Comparison of ENCODE assay signal across 11 cellular contexts in the genomic region with DNA sequence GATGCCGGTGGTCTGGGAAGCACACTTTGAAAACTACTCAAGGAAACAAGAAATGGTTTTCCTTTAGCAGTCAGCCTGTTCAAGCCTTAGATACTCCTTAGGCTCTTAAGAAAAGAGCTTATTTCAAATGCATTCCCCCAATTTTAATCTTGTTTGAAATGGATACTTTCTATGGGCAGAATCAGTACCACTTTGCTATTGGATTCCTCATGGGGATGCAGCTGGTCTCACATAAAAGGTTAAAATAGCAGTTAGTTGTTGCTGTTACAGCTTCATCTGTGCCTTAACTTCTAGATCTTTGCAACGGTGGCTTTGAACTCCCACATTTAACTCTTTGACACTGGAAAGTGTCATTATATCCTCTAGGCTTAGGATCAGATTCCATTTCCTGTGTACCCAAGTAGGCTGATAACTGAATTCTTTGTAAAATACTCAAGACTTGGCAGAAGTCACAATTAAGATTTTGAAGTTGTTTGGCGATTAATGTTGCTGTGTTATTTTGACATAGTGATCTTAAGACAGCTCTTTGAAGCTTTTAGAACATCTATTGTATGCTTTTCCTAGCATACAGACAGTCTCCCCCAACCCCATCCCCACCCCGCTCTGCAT. TPM values are rescaled to one million over a fixed set of nuclear protein-coding genes. Genes with fewer than 3 reads are reported as not detected.
DNase-seq lines count a peak whose midpoint lies in the region; ATAC-seq, FAIRE-seq and TF ChIP-seq lines count a peak whose summit lies in the region.
"Had no signal": no experiment of that assay in that cellular context is flagged by ENCODE, and none has a peak within 500 bp of the region (broad histone marks: within the 10 kb centered on the region; RNA-seq: fewer than 3 reads in every experiment).

No MANE protein-coding gene starts in this region.

- peaks cover 39% of the 10 kb centered on the region for H3K4me1 Mint-ChIP-seq in neural progenitor cell

- no peak for TF ChIP-seq CTCF in AG04450 (IDR thresholded peaks at IDR 0.05; ENCODE audit: low read depth, low read length)
- no peak for TF ChIP-seq CTCF in RWPE2 (IDR thresholded peaks at IDR 0.05; ENCODE audit: poor library complexity, severe bottlenecking)
- no peak for TF ChIP-seq CTCF in fibroblast of the aortic adventitia (IDR thresholded peaks at IDR 0.05; ENCODE audit: insufficient read depth, low read length)
- no peak for TF ChIP-seq CTCF in neural progenitor cell (IDR thresholded peaks at IDR 0.05)
- no peak for TF ChIP-seq CTCF in GM13976 (IDR thresholded peaks at IDR 0.05; ENCODE audit: borderline replicate concordance, control extremely low read depth, extremely low read depth, insufficient read depth, missing control alignments)

- DNase-seq in AG04450 (ENCODE audit: low read depth, low spot score) (no peak), RWPE2 (ENCODE audit: low spot score) (no peak), fibroblast of the aortic adventitia (ENCODE audit: low read depth) (peak; percentile 41), neural progenitor cell (ENCODE audit: low spot score) (no peak), frontal cortex (ENCODE audit: low spot score in 2 of 2) (no peak), GM13976 (ENCODE audit: low spot score) (no peak)
- DNase-seq: effector CD4-positive, alpha-beta T cell; NCI-H2107 had no signal

- no peaks in the 10 kb centered on the region for H3F3A ChIP-seq in neural progenitor cell (ENCODE audit: low read depth)

- H3K4me1 ChIP-seq in RWPE2 (ENCODE audit: insufficient read depth, poor library complexity, severe bottlenecking) (peaks cover 20% of the 10 kb centered on the region), neural progenitor cell (peaks cover 19% of the 10 kb centered on the region)
- H3K4me1 ChIP-seq: parathyroid adenoma had no signal

- POLR2A ChIA-PET in AG04450 (lab: Yijun Ruan, JAX) = interaction anchor here (0.5 to 3.0 kb wide), 16 partner anchors 11 to 684 kb away, joined by 3 to 16 read pairs (median 4); a partner anchor contains a TSS

- H3K9ac ChIP-seq in neural progenitor cell = no peak overlapping the region
- H3K9ac ChIP-seq: parathyroid adenoma had no signal

- H3K27me3 ChIP-seq in AG04450 (ENCODE audit: control insufficient read depth, insufficient read depth, low read length) (no peaks in the 10 kb centered on the region), RWPE2 (ENCODE audit: insufficient read depth, poor library complexity, severe bottlenecking) (no peaks in the 10 kb centered on the region), neural progenitor cell (peaks cover 12% of the 10 kb centered on the region)

- peaks cover 72% of the 10 kb centered on the region for H3K36me3 ChIP-seq in RWPE2 (ENCODE audit: low read depth)
- no peaks in the 10 kb centered on the region for H3K36me3 ChIP-seq in neural progenitor cell

- H3K27ac ChIP-seq in AG04450 (ENCODE audit: low read depth, low read length) = peak overlapping the region; percentile 90
- peak overlapping the region; percentile 95 for H3K27ac ChIP-seq in RWPE2 (ENCODE audit: poor library complexity, severe bottlenecking)
- no peak overlapping the region for H3K27ac ChIP-seq in neural progenitor cell
- H3K27ac ChIP-seq: parathyroid adenoma had no signal

- no peak overlapping the region for H3K4me2 ChIP-seq in neural progenitor cell

- peaks cover 8% of the 10 kb centered on the region for H3K79me2 ChIP-seq in neural progenitor cell (ENCODE audit: low read depth)
- H3K79me2 ChIP-seq: parathyroid adenoma had no signal

- H2AFZ ChIP-seq in neural progenitor cell (replicated peaks) = no peak overlapping the region
- H2AFZ ChIP-seq: parathyroid adenoma had no signal

- H3K4me3 Mint-ChIP-seq in neural progenitor cell = peak overlapping the region; percentile 76

- in situ Hi-C loops in GM13976 (cut with MboI; ENCODE audit: low sequenced_read_pairs, unreplicated experiment) = loop anchor here (25.0 kb wide), 1 partner anchor 871 kb away; no protein-coding TSS in a partner anchor

- H3K9me3 Mint-ChIP-seq in neural progenitor cell = no peaks in the 10 kb centered on the region

- H3K36me3 Mint-ChIP-seq in neural progenitor cell = peaks cover 22% of the 10 kb centered on the region

- H3K9me3 ChIP-seq in AG04450 (ENCODE audit: control insufficient read depth, insufficient read depth, low read length) = no peaks in the 10 kb centered on the region
- no peaks in the 10 kb centered on the region for H3K9me3 ChIP-seq in RWPE2 (ENCODE audit: severe bottlenecking)
- no peaks in the 10 kb centered on the region for H3K9me3 ChIP-seq in neural progenitor cell (ENCODE audit: low read depth)

- no peak for FAIRE-seq in frontal cortex (lab: Jason Lieb, UNC)

- CTCF ChIA-PET in AG04450 (lab: Charles Lee) = interaction anchor here (0.6 to 2.9 kb wide), 8 partner anchors 11 to 875 kb away, joined by 3 to 14 read pairs (median 4); no protein-coding TSS in a partner anchor

- ATAC-seq in RWPE2 (ENCODE audit: low read depth) = no peak
- ATAC-seq in HG03280 (IDR thresholded peaks at IDR 0.05; ENCODE audit: unreplicated experiment) = no peak
- no peak for ATAC-seq in GM18520 (IDR thresholded peaks at IDR 0.05; ENCODE audit: unreplicated experiment)

- H3K27ac Mint-ChIP-seq in neural progenitor cell = no peak overlapping the region

- H3K4me3 ChIP-seq in AG04450 (ENCODE audit: low read depth, low read length) (peak overlapping the region; percentile 99), RWPE2 (ENCODE audit: severe bottlenecking) (peak overlapping the region; percentile 68), fibroblast of the aortic adventitia (ENCODE audit: low read depth, low read length) (peak overlapping the region; percentile 77), neural progenitor cell (no peak overlapping the region)

- no peaks in the 10 kb centered on the region for H4K20me1 ChIP-seq in neural progenitor cell (ENCODE audit: low read depth)

- H3K27me3 Mint-ChIP-seq in neural progenitor cell (ENCODE audit: insufficient read depth, low read depth) = peaks cover 7% of the 10 kb centered on the region

RNA-seq across cellular contexts. Expression of a gene that starts 2.2 kb away (rescaled TPM):
- polyA plus RNA-seq in AG04450 (2011; rRNA removed) = 686 and 1,024 TPM in 2 replicates
- polyA minus RNA-seq in AG04450 (2011; rRNA and poly(A)+ RNA removed) = 4,780 and 6,626 TPM in 2 replicates
- 141 and 353 TPM in 2 replicates for total RNA-seq in fibroblast of the aortic adventitia (ENCODE audit: low replicate concordance)
- total RNA-seq in neural progenitor cell (ENCODE audit: low replicate concordance) = 14.6 and 17.6 TPM in 2 replicates
- 57.1 TPM for total RNA-seq in frontal cortex
